Comparison of ENCODE assay signal across 8 cellular contexts in genomic region chr10:102743588-102744373, GRCh38. TPM values are rescaled to one million over a fixed set of nuclear protein-coding genes. Genes with fewer than 3 reads are reported as not detected.
A peak's percentile ranks its signal among the peaks of the same experiment; 100 is the strongest.
DNase-seq lines count a peak whose midpoint lies in the region; ATAC-seq and TF ChIP-seq lines count a peak whose summit lies in the region.

Gene WBP1L, plus strand, starts transcription at chr10:102743948. Its CDS starts 106 bp downstream, at chr10:102744054.

- DNase-seq in NCI-H69 (lab: John Stamatoyannopoulos, UW) (peak; percentile 97), coronary artery (ENCODE audit: low spot score) (peak; percentile 99), left colon (peak; percentile 97 to 99)
- peak; percentile 97 for DNase-seq in activated CD4-positive, alpha-beta T cell treated with anti-CD3 and anti-CD28 coated beads, Interleukin-2, amount 10 ng/mL, durations not matched to agents 7 days and 5 days
- DNase-seq in stimulated activated CD4-positive, alpha-beta T cell treated with anti-CD3 and anti-CD28 coated beads, Interleukin-1b, Interleukin-23, amount 100 ng/mL, for 48 hours: peak; percentile 95

- peak within 1 kb of the TSS; percentile 79 to 97 (median 87) for H3K9ac ChIP-seq in BLaER1 treated with 17β-estradiol and CSF1 and Interleukin-3, amounts not matched to agents 10 nM and 100 nM

- H3K27me3 ChIP-seq in BLaER1 treated with 17β-estradiol and CSF1 and Interleukin-3, amounts not matched to agents 10 nM and 100 nM: no peaks in the 10 kb centered on the region

- peaks cover 0 to 11% (median 6%) of the 10 kb centered on the region in 11 experiments; a peak in 5 of 22 replicates for H3K36me3 ChIP-seq in BLaER1 treated with 17β-estradiol and CSF1 and Interleukin-3, amounts not matched to agents 10 nM and 100 nM

- peak within 1 kb of the TSS; percentile 83 to 100 (median 92) for H3K4me3 ChIP-seq in BLaER1 treated with 17β-estradiol and CSF1 and Interleukin-3, amounts not matched to agents 10 nM and 100 nM
- H3K4me3 ChIP-seq in coronary artery: peak within 1 kb of the TSS; percentile 99

- H4K20me1 ChIP-seq in BLaER1 treated with 17β-estradiol and CSF1 and Interleukin-3, amounts not matched to agents 10 nM and 100 nM: peaks cover 0 to 34% (median 0%) of the 10 kb centered on the region in 11 experiments; a peak in 7 of 22 replicates

- H3K4me3 Mint-ChIP-seq in activated CD4-positive, alpha-beta T cell treated with anti-CD3 and anti-CD28 coated beads, Interleukin-2, amount 10 ng/mL, durations not matched to agents 7 days and 5 days: peak within 1 kb of the TSS; percentile 91

- H3K4me1 Mint-ChIP-seq in activated CD4-positive, alpha-beta T cell treated with anti-CD3 and anti-CD28 coated beads, Interleukin-2, amount 10 ng/mL, durations not matched to agents 7 days and 5 days: peaks cover 46% of the 10 kb centered on the region

- TF ChIP-seq CTCF in coronary artery (IDR thresholded peaks at IDR 0.05): no peak

- H3K27me3 Mint-ChIP-seq in activated CD4-positive, alpha-beta T cell treated with anti-CD3 and anti-CD28 coated beads, Interleukin-2, amount 10 ng/mL, durations not matched to agents 7 days and 5 days: no peaks in the 10 kb centered on the region

- peaks cover 30 to 74% (median 35%) of the 10 kb centered on the region in 10 experiments for H3K4me1 ChIP-seq in BLaER1 treated with 17β-estradiol and CSF1 and Interleukin-3, amounts not matched to agents 10 nM and 100 nM

- peak within 1 kb of the TSS; percentile 95 for H3K27ac Mint-ChIP-seq in activated CD4-positive, alpha-beta T cell treated with anti-CD3 and anti-CD28 coated beads, Interleukin-2, amount 10 ng/mL, durations not matched to agents 7 days and 5 days

- POLR2A ChIA-PET in activated CD4-positive, alpha-beta T cell treated with anti-CD3 and anti-CD28 coated beads, Interleukin-2, amount 10 ng/mL, durations not matched to agents 7 days and 5 days (lab: Charles Lee): interaction anchor here (0.9 to 1.2 kb wide), 3 partner anchors 9 to 98 kb away, joined by 3 to 5 read pairs (median 3); no protein-coding TSS in a partner anchor

- peak within 1 kb of the TSS; percentile 80 to 97 (median 87) for H3K4me2 ChIP-seq in BLaER1 treated with 17β-estradiol and CSF1 and Interleukin-3, amounts not matched to agents 10 nM and 100 nM

- intact Hi-C loops in left colon (cut with DNase I, micrococcal nuclease): loop anchor here in 1 of 2 donors (2.0 to 5.0 kb wide), 2 partner anchors 29 to 74 kb away; partner anchors contain the start of genes ARL3 and SFXN2

- H3K9me3 Mint-ChIP-seq in activated CD4-positive, alpha-beta T cell treated with anti-CD3 and anti-CD28 coated beads, Interleukin-2, amount 10 ng/mL, durations not matched to agents 7 days and 5 days: peaks cover 4% of the 10 kb centered on the region

- H3K36me3 Mint-ChIP-seq in activated CD4-positive, alpha-beta T cell treated with anti-CD3 and anti-CD28 coated beads, Interleukin-2, amount 10 ng/mL, durations not matched to agents 7 days and 5 days (ENCODE audit: low read depth): peaks cover 21% of the 10 kb centered on the region

- no peaks in the 10 kb centered on the region for H3K9me3 ChIP-seq in BLaER1 treated with 17β-estradiol and CSF1 and Interleukin-3, amounts not matched to agents 10 nM and 100 nM (replicated peaks in 1 of 11)

- H3K27ac ChIP-seq in BLaER1 treated with 17β-estradiol and CSF1 and Interleukin-3, amounts not matched to agents 10 nM and 100 nM: peak within 1 kb of the TSS; percentile 71 to 93 (median 83)
- H3K27ac ChIP-seq in coronary artery: peak within 1 kb of the TSS; percentile 97 to 100

- ATAC-seq in GM19328 (IDR thresholded peaks at IDR 0.05; ENCODE audit: unreplicated experiment) (peak; percentile 93), HG03520 (IDR thresholded peaks at IDR 0.05; ENCODE audit: unreplicated experiment) (peak; percentile 96), left colon (peak; percentile 97)

- CTCF ChIA-PET in activated CD4-positive, alpha-beta T cell treated with anti-CD3 and anti-CD28 coated beads, Interleukin-2, amount 10 ng/mL, durations not matched to agents 7 days and 5 days (lab: Charles Lee): interaction anchor here (1.1 to 2.9 kb wide), 8 partner anchors 9 to 501 kb away, joined by 3 to 11 read pairs (median 5); partner anchors contain the start of genes ARL3 and SFXN2

RNA-seq across cellular contexts. Expression of gene WBP1L, which starts in this region (rescaled TPM):
- 10 to 100 TPM; 30.2 to 31.4 TPM for total RNA-seq in activated CD4-positive, alpha-beta T cell treated with anti-CD3 and anti-CD28 coated beads, Interleukin-2, amount 10 ng/mL, durations not matched to agents 7 days and 5 days
- total RNA-seq in left colon: 10 to 100 TPM; 37.8 to 47.8 TPM

Comparison
In these comparisons a context has a peak if more than half of its experiments do, and no peak if none do; other contexts are left out.
1. Peak in every context shown above with its lines: DNase-seq, ATAC-seq, H3K4me3 ChIP-seq and H3K27ac ChIP-seq.